Comparison of ENCODE assay signal across 17 cellular contexts in the genomic region with DNA sequence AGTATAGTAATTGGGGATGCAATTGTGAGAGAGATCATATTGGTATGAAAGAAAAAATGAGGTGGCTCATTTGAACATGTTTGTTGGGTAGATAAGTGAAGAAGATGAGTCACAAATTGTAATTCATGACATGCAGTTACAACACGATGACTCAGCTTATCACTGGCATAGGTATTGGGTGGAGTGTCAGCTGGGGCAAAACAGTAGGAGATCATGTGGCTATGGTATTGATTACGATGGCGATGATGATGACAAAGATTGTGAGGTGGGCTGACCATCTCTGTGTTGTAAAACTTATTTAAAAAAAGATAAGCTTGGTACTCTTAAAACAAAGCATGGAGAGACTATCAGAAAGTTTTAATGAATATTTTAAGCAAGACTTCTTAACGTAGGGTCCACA. TPM values are rescaled to one million over a fixed set of nuclear protein-coding genes. Genes with fewer than 3 reads are reported as not detected.
DNase-seq lines count a peak whose midpoint lies in the region; ATAC-seq, FAIRE-seq and TF ChIP-seq lines count a peak whose summit lies in the region.
"Had no signal": no experiment of that assay in that cellular context is flagged by ENCODE, and none has a peak within 500 bp of the region (broad histone marks: within the 10 kb centered on the region; RNA-seq: fewer than 3 reads in every experiment).

No MANE protein-coding gene starts in this region.

- no peaks in the 10 kb centered on the region for H3K9me1 ChIP-seq in keratinocyte (ENCODE audit: control insufficient read depth, extremely low read depth, insufficient read depth, low read length)

- H3K4me3 ChIP-seq in BJ (ENCODE audit: low read depth, low read length) (no peak overlapping the region), keratinocyte (ENCODE audit: control insufficient read depth in 2 of 3, extremely low read depth in 1 of 3, insufficient read depth in 2 of 3, low read depth in 1 of 3, low read length in 3 of 3) (no peak overlapping the region)
- H3K4me3 ChIP-seq: testis had no signal

- DNase-seq in BJ (ENCODE audit: low read depth), result peak; percentile 27
- DNase-seq in HUDEP-2 (lab: John Stamatoyannopoulos, UW; ENCODE audit: unreplicated experiment in 76 of 76), result peak in 65 of 76 experiments; percentile 0 to 88 (median 53)
- DNase-seq in amniotic epithelial cell (ENCODE audit: low read depth), result peak; percentile 86
- peak; percentile 80 for DNase-seq in keratinocyte (ENCODE audit: low read depth, low spot score)
- no peak for DNase-seq in GM12892 (ENCODE audit: insufficient read length)
- no peak for DNase-seq in NCI-H1436 treated with DMSO at 0.1 percent for 48 hours (lab: John Stamatoyannopoulos, UW)
- no peak for DNase-seq in Kasumi-1 (lab: John Stamatoyannopoulos, UW)
- DNase-seq: activated CD4-positive, alpha-beta T cell treated with anti-CD3 and anti-CD28 coated beads, Interleukin-2, amount 10 ng/mL, durations not matched to agents 7 days and 5 days; activated naive CD4-positive, alpha-beta T cell treated with anti-CD3 and anti-CD28 coated beads, Interleukin-2, amount 10 ng/mL, durations not matched to agents 7 days and 5 days; Calu3; effector CD8-positive, alpha-beta T cell; NCI-H1417 treated with DMSO at 0.1 percent for 48 hours; occipital lobe; RPMI8226; testis had no signal

- POLR2A ChIA-PET in BJ (lab: Charles Lee), result no interaction called here

- peaks cover 15% of the 10 kb centered on the region for H3K4me1 ChIP-seq in keratinocyte (ENCODE audit: control insufficient read depth, extremely low read depth, insufficient read depth, low read length)
- H3K4me1 ChIP-seq: testis had no signal

- H3K79me2 ChIP-seq in keratinocyte (ENCODE audit: control insufficient read depth, insufficient read depth, low read length), result no peaks in the 10 kb centered on the region

- H4K20me1 ChIP-seq in keratinocyte (ENCODE audit: control insufficient read depth, extremely low read depth, insufficient read depth, low read length), result no peaks in the 10 kb centered on the region

- FAIRE-seq in keratinocyte (lab: Jason Lieb, UNC) (peak; percentile 98), GM12892 (lab: Jason Lieb, UNC) (no peak)
- FAIRE-seq: GM18507 had no signal

- H3K27ac ChIP-seq in keratinocyte (ENCODE audit: control insufficient read depth, insufficient read depth, low read length), result peak overlapping the region; percentile 84
- H3K27ac ChIP-seq: testis had no signal

- peak overlapping the region; percentile 44 for H2AFZ ChIP-seq in keratinocyte (ENCODE audit: control insufficient read depth, low read length)

- no peak for TF ChIP-seq POLR2A in GM12892 (IDR thresholded peaks at IDR 0.05; ENCODE audit: low read depth, low read length)

- H3K36me3 ChIP-seq in BJ (ENCODE audit: control insufficient read depth, insufficient read depth, low read length) (no peaks in the 10 kb centered on the region), keratinocyte (ENCODE audit: control insufficient read depth in 2 of 2, extremely low read depth in 1 of 2, insufficient read depth in 2 of 2, low read length in 2 of 2) (no peaks in the 10 kb centered on the region)

- dilution Hi-C loops in keratinocyte (cut with MboI; ENCODE audit: extremely low pct_ligation_motif_present, low sequenced_read_pairs), result no loop called here

- no peaks in the 10 kb centered on the region for H3K9me3 ChIP-seq in keratinocyte (ENCODE audit: control insufficient read depth, low read depth, low read length)
- H3K9me3 ChIP-seq: testis had no signal

- CTCF ChIA-PET in BJ (lab: Yijun Ruan, JAX), result no interaction called here

- H3K9ac ChIP-seq in keratinocyte (ENCODE audit: control insufficient read depth, extremely low read depth, insufficient read depth, low read length), result peak overlapping the region; percentile 43

- TF ChIP-seq CTCF in BJ (IDR thresholded peaks at IDR 0.05; ENCODE audit: insufficient read depth, low read depth, low read length), result no peak
- no peak for TF ChIP-seq CTCF in keratinocyte (optimal IDR thresholded peaks at IDR 0.05 in 1 of 3, IDR thresholded peaks at IDR 0.05 in 1 of 3, conservative IDR thresholded peaks at IDR 0.05 in 1 of 3; ENCODE audit: extremely low read depth in 1 of 3, insufficient read depth in 2 of 3, low read length in 3 of 3)

- H3K27me3 ChIP-seq in BJ (ENCODE audit: control insufficient read depth, insufficient read depth, low read length) (no peaks in the 10 kb centered on the region), keratinocyte (ENCODE audit: control insufficient read depth, extremely low read depth, insufficient read depth, low read length) (no peaks in the 10 kb centered on the region)
- H3K27me3 ChIP-seq: testis had no signal

- ATAC-seq in HG03571 (IDR thresholded peaks at IDR 0.05; ENCODE audit: unreplicated experiment), result no peak

- peak overlapping the region; percentile 69 for H3K4me2 ChIP-seq in keratinocyte (ENCODE audit: control insufficient read depth, extremely low read depth, insufficient read depth, low read depth, low read length)

RNA-seq across cellular contexts. Expression of gene DPH6, which starts 11.6 kb away (rescaled TPM):
- polyA plus RNA-seq in BJ (2011; rRNA removed) (9.9 and 10.3 TPM in 2 replicates), keratinocyte (8.5 to 13.6 TPM (median 12.7 TPM) in 3 replicates)
- 15.6 and 15.8 TPM in 2 replicates for polyA minus RNA-seq in BJ (2011; rRNA and poly(A)+ RNA removed)
- polyA plus RNA-seq in keratinocyte (2011; ENCODE audit: low read depth), result 2.7 TPM
- 10.1 and 11.3 TPM in 2 replicates for polyA plus RNA-seq in keratinocyte (2011; cell fraction: cytosol; rRNA removed)
- polyA plus RNA-seq in keratinocyte (2011; cell fraction: nucleus; rRNA removed), result 8.8 and 10.8 TPM in 2 replicates
- 7.8 and 13.2 TPM in 2 replicates for polyA plus RNA-seq in keratinocyte (2012; ENCODE audit: low replicate concordance)
- polyA minus RNA-seq in keratinocyte, result 6.7 to 30.6 TPM (median 22.8 TPM) in 3 replicates
- polyA minus RNA-seq in keratinocyte (2011; cell fraction: cytosol; rRNA and poly(A)+ RNA removed), result 7.1 TPM
- 24.9 and 40.2 TPM in 2 replicates for polyA minus RNA-seq in keratinocyte (2011; cell fraction: nucleus; rRNA and poly(A)+ RNA removed)
- polyA plus RNA-seq in GM12892 (2012; ENCODE audit: missing spikeins), result 21.2 TPM

Comparison
In these comparisons a context has a peak if more than half of its experiments do, and no peak if none do; other contexts are left out.
1. DNase-seq: peak in BJ (single experiment), HUDEP-2 (65 of 76), amniotic epithelial cell (single experiment) and keratinocyte (single experiment); none in GM12892 (single experiment), NCI-H1436 treated with DMSO at 0.1 percent for 48 hours (single experiment) and Kasumi-1 (0 of 2).